ENCODE assay signal across 13 cellular contexts in genomic region chr15:101110681-101111569, GRCh38.
"Had no signal": no experiment of that assay in that cellular context is flagged by ENCODE, and none has a peak within 500 bp of the region (broad histone marks: within the 10 kb centered on the region; RNA-seq: fewer than 3 reads in every experiment).

No MANE protein-coding gene starts in this region.

- H3K27ac Mint-ChIP-seq: activated naive CD8-positive, alpha-beta T cell treated with anti-CD3 and anti-CD28 coated beads for 36 hours had no signal

- H3K27ac ChIP-seq: thyroid gland, uterus had no signal

- H3K4me3 ChIP-seq: thyroid gland, uterus had no signal

- H3K36me3 ChIP-seq: thyroid gland, uterus had no signal

- DNase-seq: activated CD4-positive, alpha-beta T cell treated with anti-CD3 and anti-CD28 coated beads, Interleukin-2, amount 50 U/mL, for 4 hours; activated CD4-positive, CD25-positive, alpha-beta regulatory T cell treated with anti-CD3 and anti-CD28 coated beads, Interleukin-2, amount 50 U/mL, for 72 hours; activated gamma-delta T cell; activated naive CD8-positive, alpha-beta T cell treated with anti-CD3 and anti-CD28 coated beads for 36 hours; activated T-cell treated with anti-CD3 and anti-CD28 coated beads, Interleukin-2, amount 50 U/mL, for 4 hours; dermis blood vessel endothelial cell; left colon; naive B cell; stimulated activated CD4-positive, alpha-beta T cell treated with anti-CD3 and anti-CD28 coated beads, Interleukin-4, amount 100 ng/mL, for 4 hours; T-helper 9 cell; thyroid gland; uterus had no signal

- H3K9me3 ChIP-seq: thyroid gland, uterus had no signal

- H3K27me3 Mint-ChIP-seq: activated naive CD8-positive, alpha-beta T cell treated with anti-CD3 and anti-CD28 coated beads for 36 hours had no signal

- H3K27me3 ChIP-seq: thyroid gland, uterus had no signal

- H3K9me3 Mint-ChIP-seq: activated naive CD8-positive, alpha-beta T cell treated with anti-CD3 and anti-CD28 coated beads for 36 hours; activated T-cell treated with anti-CD3 and anti-CD28 coated beads, Interleukin-2, amount 50 U/mL, for 4 hours had no signal

- ATAC-seq: activated T-cell treated with anti-CD3 and anti-CD28 coated beads, Interleukin-2, amount 50 U/mL, for 4 hours; esophagus mucosa; left colon had no signal

- H3K4me1 Mint-ChIP-seq: activated naive CD8-positive, alpha-beta T cell treated with anti-CD3 and anti-CD28 coated beads for 36 hours had no signal

- H3K36me3 Mint-ChIP-seq: activated naive CD8-positive, alpha-beta T cell treated with anti-CD3 and anti-CD28 coated beads for 36 hours; naive B cell had no signal

- H3K4me1 ChIP-seq: uterus had no signal

- H3K4me3 Mint-ChIP-seq: activated naive CD8-positive, alpha-beta T cell treated with anti-CD3 and anti-CD28 coated beads for 36 hours; activated T-cell treated with anti-CD3 and anti-CD28 coated beads, Interleukin-2, amount 50 U/mL, for 4 hours; naive B cell had no signal
